In genomic region chr17:10836145-10836544, GRCh38 we compare ENCODE assay signal across 18 cellular contexts.
"Had no signal": no experiment of that assay in that cellular context is flagged by ENCODE, and none has a peak within 500 bp of the region (broad histone marks: within the 10 kb centered on the region; RNA-seq: fewer than 3 reads in every experiment).

No MANE protein-coding gene starts in this region.

- DNase-seq: colonic mucosa; cortex of kidney; dermis blood vessel endothelial cell; dorsolateral prefrontal cortex; effector CD4-positive, alpha-beta T cell; effector CD8-positive, alpha-beta T cell; effector memory CD4-positive, alpha-beta T cell; effector memory CD8-positive, alpha-beta T cell; endodermal cell; esophagus squamous epithelium; foreskin fibroblast; foreskin keratinocyte; foreskin melanocyte; gastrocnemius medialis; glutamatergic neuron; head of caudate nucleus; heart left ventricle; heart right ventricle had no signal
